In the genomic region with DNA sequence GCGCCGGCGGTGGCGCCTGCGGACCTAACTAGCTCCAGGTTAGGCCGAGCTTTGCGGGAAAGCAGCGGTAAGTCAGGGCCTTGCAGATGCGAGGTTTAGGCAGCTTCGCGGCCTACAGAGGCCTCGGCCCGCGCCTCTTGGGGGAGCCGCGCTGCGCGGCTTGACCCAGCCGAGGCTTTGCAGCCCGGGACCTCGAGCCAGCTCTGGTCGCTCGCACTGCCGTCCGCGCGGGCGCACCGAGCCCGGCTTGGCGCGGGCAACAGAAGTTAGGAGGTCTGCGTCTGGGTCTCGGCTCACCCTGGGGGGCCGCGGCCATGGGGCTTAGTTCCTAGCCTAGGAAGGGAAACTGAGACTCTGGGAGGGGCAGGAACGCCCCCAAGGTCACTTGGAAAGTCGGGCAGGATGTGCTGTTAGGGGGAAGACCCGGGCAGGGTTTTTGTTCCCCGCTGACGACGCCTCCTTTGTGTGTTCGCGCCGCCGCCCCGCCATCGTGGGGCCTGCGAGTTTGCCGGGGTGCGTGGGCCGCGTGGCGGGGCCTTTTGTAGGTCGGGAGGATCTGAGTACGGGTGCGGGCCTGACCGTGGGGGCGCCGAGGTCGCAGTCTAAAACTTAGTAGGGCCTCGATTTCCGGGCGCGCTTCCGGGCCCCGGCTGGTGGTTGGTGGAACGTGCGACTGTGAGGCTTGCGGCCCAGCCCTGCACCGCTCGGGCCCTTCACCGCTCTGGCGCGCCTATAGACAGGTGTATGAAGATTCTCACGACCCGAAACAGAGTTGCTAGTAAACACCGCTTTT, we compare ENCODE assay signal across 8 cellular contexts. TPM values are rescaled to one million over a fixed set of nuclear protein-coding genes. Genes with fewer than 3 reads are reported as not detected.
DNase-seq lines count a peak whose midpoint lies in the region; ATAC-seq, FAIRE-seq and TF ChIP-seq lines count a peak whose summit lies in the region.

No MANE protein-coding gene starts in this region.

- peaks cover 1 to 10% of the 10 kb centered on the region in 2 experiments; a peak in 3 of 4 replicates for H3K36me3 ChIP-seq in GM12878 (ENCODE audit: control insufficient read depth in 2 of 2, insufficient read depth in 2 of 2, low read length in 1 of 2)
- peaks cover 0 to 10% of the 10 kb centered on the region in 2 donors for H3K36me3 ChIP-seq in kidney (ENCODE audit: control insufficient read depth in 1 of 2, insufficient read depth in 2 of 2, low read length in 2 of 2)

- SMC1A ChIA-PET in GM12878 (lab: Charles Lee; ENCODE audit: uncharacterized antibody, unreplicated experiment), result interaction anchor here (0.6 to 10.3 kb wide), 12 partner anchors 13 to 317 kb away, joined by 3 to 113 read pairs (median 4); partner anchors contain the start of gene FAM193A

- CTCF ChIA-PET in GM12878 (lab: Yijun Ruan, JAX), result interaction anchor here (0.9 to 2.4 kb wide), 13 partner anchors 9 to 249 kb away, joined by 3 to 10 read pairs (median 4); no protein-coding TSS in a partner anchor

- in situ Hi-C loops in Caki2 (cut with HindIII; ENCODE audit: low pct_unique_long_range_greater_than_20kb, low sequenced_read_pairs), result no loop called here
- in situ Hi-C loops in GM12878 (cut with MboI), result no loop called here

- BruUV-seq in GM12878 (replicated peaks; lab: Mats Ljungman, UMichigan), result no TSS peak

- RAD21 ChIA-PET in GM12878 (lab: Charles Lee; ENCODE audit: unreplicated experiment), result interaction anchor here (0.6 to 4.9 kb wide), 19 partner anchors 9 to 494 kb away, joined by 3 to 47 read pairs (median 4); partner anchors contain the start of genes FAM193A, GRK4, HAUS3 and MXD4

- H3K4me3 ChIP-seq in GM12878 (peak overlapping the region; percentile 91), kidney (ENCODE audit: low read length in 2 of 2) (peak overlapping the region; percentile 87 to 90)

- peaks cover 3% of the 10 kb centered on the region for H3K4me1 ChIP-seq in GM12878 (ENCODE audit: control insufficient read depth, insufficient read depth, low read length)
- peaks cover 14 to 15% of the 10 kb centered on the region in 2 donors for H3K4me1 ChIP-seq in kidney (ENCODE audit: control insufficient read depth in 1 of 2, insufficient read depth in 1 of 2, low read depth in 1 of 2, low read length in 2 of 2)

- TF ChIP-seq EP300 in GM12878 (IDR thresholded peaks at IDR 0.05; ENCODE audit: borderline replicate concordance in 1 of 2, control insufficient read depth in 1 of 2, low read depth in 2 of 2, low read length in 2 of 2), result no peak

- intact Hi-C loops in GM12878 (cut with micrococcal nuclease; ENCODE audit: unreplicated experiment), result loop anchor here (5.0 kb wide), 1 partner anchor 227 kb away; the partner anchor contains the start of genes HAUS3 and POLN
- intact Hi-C loops in kidney (cut with DNase I), result no loop called here

- POLR2A ChIA-PET in GM12878 (lab: Charles Lee), result interaction anchor here (0.6 to 6.7 kb wide), 15 partner anchors 10 to 230 kb away, joined by 3 to 80 read pairs (median 4); partner anchors contain the start of genes FAM193A and MXD4

- ATAC-seq in GM19438 (IDR thresholded peaks at IDR 0.05; ENCODE audit: low read depth, unreplicated experiment) (peak; percentile 45), HG03521 (IDR thresholded peaks at IDR 0.05; ENCODE audit: unreplicated experiment) (peak; percentile 38), GM12878 (peak; percentile 81)

- TF ChIP-seq POLR2A in GM12878 (IDR thresholded peaks at IDR 0.05; ENCODE audit: low read depth, low read length), result no peak; the same call in 1 of the 2 replicates

- H3K27ac ChIP-seq in GM12878 (ENCODE audit: control insufficient read depth, insufficient read depth) (peak overlapping the region; percentile 98), kidney (ENCODE audit: low read depth in 2 of 2, low read length in 2 of 2) (peak overlapping the region; percentile 89 to 93)

- DNase-seq in Caki2 (ENCODE audit: low read depth) (peak; percentile 40), T-helper 22 cell (ENCODE audit: low read depth) (peak; percentile 66), GM12878 (ENCODE audit: low read depth, low spot score) (no peak), kidney (peak; percentile 85), NCI-H1105 treated with DMSO at 0.1 percent for 48 hours (lab: John Stamatoyannopoulos, UW) (no peak)
- peak; percentile 76 for DNase-seq in stimulated activated CD4-positive, alpha-beta T cell treated with anti-CD3 and anti-CD28 coated beads, Interleukin-1b, Interleukin-23, amount 100 ng/mL, for 48 hours

- H3K9me3 ChIP-seq in GM12878 (replicated peaks; ENCODE audit: control insufficient read depth, insufficient read depth, low read length) (no peaks in the 10 kb centered on the region; the same call in 2 of the 3 replicates), kidney (ENCODE audit: control insufficient read depth in 1 of 2, low read length in 2 of 2) (no peaks in the 10 kb centered on the region)

- peaks cover 66% of the 10 kb centered on the region for H3K79me2 ChIP-seq in GM12878 (ENCODE audit: control insufficient read depth, insufficient read depth, low read length)

- no peak for TF ChIP-seq CTCF in GM12878 (IDR thresholded peaks at IDR 0.05 in 2 of 3, conservative IDR thresholded peaks at IDR 0.05 in 1 of 3; ENCODE audit: control insufficient read depth in 2 of 3, extremely low read depth in 1 of 3, insufficient read depth in 1 of 3, low read depth in 3 of 3, low read length in 3 of 3)
- TF ChIP-seq CTCF in kidney (IDR thresholded peaks at IDR 0.05; ENCODE audit: borderline replicate concordance, extremely low read depth, insufficient read depth), result no peak

- H4K20me1 ChIP-seq in GM12878 (ENCODE audit: control insufficient read depth, insufficient read depth), result peaks cover 4% of the 10 kb centered on the region; the same call in 1 of the 2 replicates

- no peak for FAIRE-seq in GM12878 (lab: Jason Lieb, UNC)
- FAIRE-seq in kidney (lab: Jason Lieb, UNC), result no peak

- H2AFZ ChIP-seq in GM12878 (ENCODE audit: control insufficient read depth, low read depth, low read length), result peak overlapping the region; percentile 27; the same call in 1 of the 2 replicates

- peak overlapping the region; percentile 78 for H3K4me2 ChIP-seq in GM12878 (ENCODE audit: control insufficient read depth, insufficient read depth)

- TF ChIP-seq RAD21 in GM12878 (IDR thresholded peaks at IDR 0.05; ENCODE audit: insufficient read depth, low read depth, low read length), result no peak

- peak overlapping the region; percentile 99 for H3K9ac ChIP-seq in GM12878 (ENCODE audit: control insufficient read depth, insufficient read depth, low read length)
- peak overlapping the region; percentile 87 to 97 for H3K9ac ChIP-seq in kidney (ENCODE audit: low read length in 2 of 2)

- no peaks in the 10 kb centered on the region for H3K27me3 ChIP-seq in GM12878 (replicated peaks in 1 of 2; ENCODE audit: control insufficient read depth in 2 of 2, insufficient read depth in 2 of 2, low read length in 1 of 2)

- WGBS in GM12878 (ENCODE audit: insufficient coverage, insufficient replicate concordance, low lambda C conversion rate, missing lambda C conversion rate), result under 1% methylated on average over 76 of the region's 78 CpGs

RNA-seq across cellular contexts. Expression of gene RNF4, which starts 0.5 kb away (rescaled TPM):
- 53.0 and 72.8 TPM in 2 replicates for total RNA-seq in Caki2 (2014; rRNA removed; shearing (Covaris generic); ENCODE audit: low replicate concordance)
- total RNA-seq in GM12878 (2013; cell fraction: nucleolus; rRNA removed), result 173 and 195 TPM in 2 replicates
- 64.3 and 66.3 TPM in 2 replicates for total RNA-seq in GM12878 (2014; rRNA removed)
- 65.0 and 68.2 TPM in 2 replicates for total RNA-seq in GM12878 (2014; rRNA removed; fragmentation: Illumina TruSeq; extraction: Trizol)
- total RNA-seq in GM12878 (2021), result 81.2 and 82.0 TPM in 2 replicates
- polyA plus RNA-seq in GM12878 (2011; ENCODE audit: low read depth), result 41.0 TPM
- 108 and 145 TPM in 2 replicates for polyA plus RNA-seq in GM12878 (2011; rRNA removed)
- polyA plus RNA-seq in GM12878 (2011; cell fraction: cytosol; rRNA removed), result 114 and 133 TPM in 2 replicates
- 80.2 and 87.1 TPM in 2 replicates for polyA plus RNA-seq in GM12878 (2011; cell fraction: nucleus; rRNA removed)
- polyA plus RNA-seq in GM12878 (2012), result 58.2 and 59.6 TPM in 2 replicates
- polyA plus RNA-seq in GM12878 (2014; fragmentation: Illumina TruSeq; extraction: Trizol), result 85.4 and 87.7 TPM in 2 replicates
- polyA plus RNA-seq in GM12878 (2014; fragmentation: Nextera tagmentation; extraction: Ambion mirVana), result 10 to 100 TPM; 34.9 to 53.2 TPM
- 69.8 and 70.9 TPM in 2 replicates for polyA plus RNA-seq in GM12878 (2014; rRNA removed)
- polyA plus RNA-seq in GM12878 (2016; fragmentation: Nextera tagmentation; extraction: Ambion mirVana), result 10 to 100 TPM; 81.4 to 87.5 TPM
- polyA minus RNA-seq in GM12878 (2011; rRNA and poly(A)+ RNA removed), result 120 and 122 TPM in 2 replicates
- 52.4 and 63.9 TPM in 2 replicates for polyA minus RNA-seq in GM12878 (2011; cell fraction: cytosol; rRNA and poly(A)+ RNA removed)
- polyA minus RNA-seq in GM12878 (2011; cell fraction: nucleus; rRNA and poly(A)+ RNA removed), result 64.7 and 74.7 TPM in 2 replicates
- 61.5 TPM for total RNA-seq in kidney
- 24.2 TPM for polyA plus RNA-seq in kidney (ENCODE audit: insufficient read depth, low read depth, low replicate concordance)

RNA-seq across cellular contexts. Expression of gene CFAP99, which starts 50.6 kb away (rescaled TPM):
- not detected in 2 replicates for total RNA-seq in Caki2 (2014; rRNA removed; shearing (Covaris generic); ENCODE audit: low replicate concordance)
- not detected in 2 replicates for total RNA-seq in GM12878 (2013; cell fraction: nucleolus; rRNA removed)
- total RNA-seq in GM12878 (2014; rRNA removed) (not detected in 2 replicates), GM12878 (2014; rRNA removed; fragmentation: Illumina TruSeq; extraction: Trizol) (not detected in 2 replicates), GM12878 (2021) (not detected in 2 replicates), kidney (1.7 TPM)
- polyA plus RNA-seq in GM12878 (2011; ENCODE audit: low read depth), result not detected
- polyA plus RNA-seq in GM12878 (2011; rRNA removed) (not detected in 2 replicates), GM12878 (2014; fragmentation: Illumina TruSeq; extraction: Trizol) (not detected in 2 replicates), GM12878 (2014; fragmentation: Nextera tagmentation; extraction: Ambion mirVana) (not detected), GM12878 (2014; rRNA removed) (not detected in 2 replicates), GM12878 (2016; fragmentation: Nextera tagmentation; extraction: Ambion mirVana) (not detected), kidney (ENCODE audit: insufficient read depth, low read depth, low replicate concordance) (1.5 TPM)
- 0.15 TPM in 1 of 2 replicates, not detected in the other for polyA plus RNA-seq in GM12878 (2011; cell fraction: cytosol; rRNA removed)
- not detected in 2 replicates for polyA plus RNA-seq in GM12878 (2011; cell fraction: nucleus; rRNA removed)
- not detected in 2 replicates for polyA plus RNA-seq in GM12878 (2012)
- not detected in 2 replicates for polyA minus RNA-seq in GM12878 (2011; rRNA and poly(A)+ RNA removed)
- polyA minus RNA-seq in GM12878 (2011; cell fraction: cytosol; rRNA and poly(A)+ RNA removed), result not detected in 2 replicates
- polyA minus RNA-seq in GM12878 (2011; cell fraction: nucleus; rRNA and poly(A)+ RNA removed), result not detected in 2 replicates

RNA-seq across cellular contexts. Expression of gene ZFYVE28, which starts 50.9 kb away (rescaled TPM):
- total RNA-seq in Caki2 (2014; rRNA removed; shearing (Covaris generic); ENCODE audit: low replicate concordance), result 0.43 and 0.91 TPM in 2 replicates
- total RNA-seq in GM12878 (2013; cell fraction: nucleolus; rRNA removed), result 12.1 and 14.2 TPM in 2 replicates
- total RNA-seq in GM12878 (2014; rRNA removed) (0.11 TPM in 2 replicates), GM12878 (2014; rRNA removed; fragmentation: Illumina TruSeq; extraction: Trizol) (0.05 and 0.22 TPM in 2 replicates), GM12878 (2021) (0.48 and 0.95 TPM in 2 replicates), kidney (18.9 TPM)
- polyA plus RNA-seq in GM12878 (2011; ENCODE audit: low read depth), result 0.25 TPM
- polyA plus RNA-seq in GM12878 (2011; rRNA removed) (1.4 and 1.9 TPM in 2 replicates), GM12878 (2014; fragmentation: Illumina TruSeq; extraction: Trizol) (0.14 and 0.24 TPM in 2 replicates), GM12878 (2014; fragmentation: Nextera tagmentation; extraction: Ambion mirVana) (under 1 TPM in 1 of 2 experiments, not detected in 1; 0.20 TPM), GM12878 (2014; rRNA removed) (0.19 and 0.32 TPM in 2 replicates), GM12878 (2016; fragmentation: Nextera tagmentation; extraction: Ambion mirVana) (under 1 TPM; 0.06 to 0.13 TPM), kidney (ENCODE audit: insufficient read depth, low read depth, low replicate concordance) (8.0 TPM)
- 1.8 and 1.9 TPM in 2 replicates for polyA plus RNA-seq in GM12878 (2011; cell fraction: cytosol; rRNA removed)
- polyA plus RNA-seq in GM12878 (2011; cell fraction: nucleus; rRNA removed), result 12.8 and 12.9 TPM in 2 replicates
- polyA plus RNA-seq in GM12878 (2012), result 0.41 and 0.66 TPM in 2 replicates
- polyA minus RNA-seq in GM12878 (2011; rRNA and poly(A)+ RNA removed), result 3.0 and 3.9 TPM in 2 replicates
- 0.53 and 1.9 TPM in 2 replicates for polyA minus RNA-seq in GM12878 (2011; cell fraction: cytosol; rRNA and poly(A)+ RNA removed)
- polyA minus RNA-seq in GM12878 (2011; cell fraction: nucleus; rRNA and poly(A)+ RNA removed), result 2.5 and 5.4 TPM in 2 replicates

Comparison
In these comparisons a context has a peak if more than half of its experiments do, and no peak if none do; other contexts are left out.
1. DNase-seq: peak in Caki2 (single experiment), T-helper 22 cell (single experiment), kidney (single experiment) and stimulated activated CD4-positive, alpha-beta T cell treated with anti-CD3 and anti-CD28 coated beads, Interleukin-1b, Interleukin-23, amount 100 ng/mL, for 48 hours (single experiment); none in GM12878 (single experiment) and NCI-H1105 treated with DMSO at 0.1 percent for 48 hours (single experiment).
2. Peak in every context shown above with its lines, with median percentiles within 50 percentile points of each other: ATAC-seq.